ENCODE assay signal across 1 cellular context in genomic region chr22:37065961-37066360, GRCh38.
TF ChIP-seq lines count a peak whose summit lies in the region.

No MANE protein-coding gene starts in this region.

TF ChIP-seq in HepG2, 621 proteins besides CTCF, POLR2A, EP300 and RAD21:
- TF ChIP-seq YEATS4 (CRISPR knock-in tag; IDR thresholded peaks at IDR 0.05; ENCODE audit: borderline replicate concordance) (no peak), ZUFSP (CRISPR knock-in tag; IDR thresholded peaks at IDR 0.05; ENCODE audit: borderline replicate concordance) (no peak), ATF3 (CRISPR knock-in tag; IDR thresholded peaks at IDR 0.05) (no peak), ZNF563 (CRISPR knock-in tag; IDR thresholded peaks at IDR 0.05) (no peak), ZNF121 (CRISPR knock-in tag; IDR thresholded peaks at IDR 0.05) (no peak), MAFG (CRISPR knock-in tag; IDR thresholded peaks at IDR 0.05) (no peak), SOX13 (IDR thresholded peaks at IDR 0.05) (no peak), SOX13 (CRISPR knock-in tag; conservative IDR thresholded peaks at IDR 0.05 in 1 of 2, IDR thresholded peaks at IDR 0.05 in 1 of 2) (no peak)
